In the genomic region with DNA sequence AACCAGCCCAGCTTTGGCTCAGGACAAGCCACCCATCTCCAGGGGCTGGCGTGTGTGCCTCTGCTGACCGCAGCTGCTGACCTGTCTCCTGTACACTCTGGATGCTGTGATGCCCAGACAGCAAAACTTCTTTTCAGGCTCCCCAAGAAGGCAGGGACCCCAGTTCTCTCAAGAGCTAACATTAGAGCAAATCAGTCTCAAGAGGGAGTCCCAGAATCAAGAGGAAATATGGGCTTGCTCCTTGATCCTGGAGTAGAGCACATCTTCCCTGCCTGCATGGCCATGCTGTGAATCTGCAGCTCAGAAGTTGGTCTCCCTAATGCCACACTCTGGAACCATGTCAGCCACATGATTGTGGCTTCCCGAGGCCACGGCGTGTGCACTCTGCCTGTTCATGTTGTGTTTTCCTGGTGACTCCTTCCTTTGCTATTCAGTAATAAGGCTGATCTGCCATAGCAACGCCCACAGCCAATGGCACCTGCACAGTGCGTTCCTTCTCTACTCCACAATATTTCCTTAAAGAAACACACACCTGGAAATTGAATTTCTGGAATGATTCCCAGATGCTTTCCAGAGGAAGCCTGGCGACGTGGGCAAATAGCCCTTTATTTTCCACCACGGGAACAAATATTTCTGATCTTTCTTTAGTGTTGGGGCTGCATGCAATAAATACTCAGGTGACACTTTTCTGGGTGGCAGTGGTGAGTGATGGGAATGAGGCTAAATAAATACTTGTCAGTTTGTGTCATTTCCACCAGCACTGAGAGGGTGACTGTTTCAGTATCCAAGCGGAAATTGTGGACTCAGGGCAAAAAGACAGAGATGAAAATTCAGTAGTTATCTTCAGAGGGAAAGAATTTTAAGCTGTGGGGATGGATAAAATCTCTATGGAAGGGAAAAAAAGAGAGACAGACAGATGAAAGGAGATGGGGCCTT, we compare ENCODE assay signal across 12 cellular contexts. TPM values are rescaled to one million over a fixed set of nuclear protein-coding genes. Genes with fewer than 3 reads are reported as not detected.
DNase-seq lines count a peak whose midpoint lies in the region; TF ChIP-seq lines count a peak whose summit lies in the region.
"Had no signal": no experiment of that assay in that cellular context is flagged by ENCODE, and none has a peak within 500 bp of the region (broad histone marks: within the 10 kb centered on the region; RNA-seq: fewer than 3 reads in every experiment).

No MANE protein-coding gene starts in this region.

- peaks cover 15% of the 10 kb centered on the region for H3K27me3 Mint-ChIP-seq in osteocyte (ENCODE audit: unreplicated experiment)

- no peak overlapping the region for H3K4me3 Mint-ChIP-seq in osteocyte (ENCODE audit: unreplicated experiment)
- H3K4me3 Mint-ChIP-seq: neural crest cell had no signal

- peaks cover 1% of the 10 kb centered on the region for H3K36me3 Mint-ChIP-seq in osteocyte (ENCODE audit: unreplicated experiment)

- peaks cover 6% of the 10 kb centered on the region for H3K4me1 Mint-ChIP-seq in osteocyte (ENCODE audit: unreplicated experiment)
- H3K4me1 Mint-ChIP-seq: neural crest cell had no signal

- H3K27ac Mint-ChIP-seq in osteocyte (ENCODE audit: unreplicated experiment): no peak overlapping the region

- TF ChIP-seq CTCF in osteocyte (IDR thresholded peaks at IDR 0.05): no peak
- no peak for TF ChIP-seq CTCF in coronary artery (IDR thresholded peaks at IDR 0.05)

- H3K9me3 Mint-ChIP-seq in osteocyte (ENCODE audit: unreplicated experiment): peaks cover 7% of the 10 kb centered on the region

- DNase-seq in GM03348 (ENCODE audit: low spot score) (peak; percentile 74), NCI-H2196 treated with DMSO at 0.1 percent for 48 hours (lab: John Stamatoyannopoulos, UW; ENCODE audit: unreplicated experiment) (peak; percentile 4), ecto neural progenitor cell (ENCODE audit: low spot score) (peak; percentile 19), osteocyte (ENCODE audit: extremely low spot score, unreplicated experiment) (peak; percentile 57), OCI-M2 (lab: John Stamatoyannopoulos, UW; ENCODE audit: unreplicated experiment) (no peak), coronary artery (ENCODE audit: low spot score) (no peak), KG1 (lab: John Stamatoyannopoulos, UW) (no peak), retina (no peak)
- DNase-seq: activated gamma-delta T cell, GF-D8, NCI-H1694 treated with DMSO at 0.1 percent for 48 hours had no signal

- no peak overlapping the region for H3K27ac ChIP-seq in coronary artery

- H3K4me3 ChIP-seq in coronary artery: no peak overlapping the region

RNA-seq across cellular contexts. Expression of a gene that starts 21.9 kb away (rescaled TPM):
- 4.5 and 5.7 TPM in 2 replicates for total RNA-seq in osteocyte

Comparison
In these comparisons a context has a peak if more than half of its experiments do, and no peak if none do; other contexts are left out.
1. DNase-seq: peak in GM03348 (single experiment), NCI-H2196 treated with DMSO at 0.1 percent for 48 hours (single experiment), ecto neural progenitor cell (single experiment) and osteocyte (single experiment); none in OCI-M2 (single experiment), coronary artery (single experiment), KG1 (single experiment) and retina (single experiment).